In genomic region chr1:61088163-61088840, GRCh38 we compare ENCODE assay signal across 19 cellular contexts. TPM values are rescaled to one million over a fixed set of nuclear protein-coding genes. Genes with fewer than 3 reads are reported as not detected.
DNase-seq lines count a peak whose midpoint lies in the region; ATAC-seq and TF ChIP-seq lines count a peak whose summit lies in the region.
"Had no signal": no experiment of that assay in that cellular context is flagged by ENCODE, and none has a peak within 500 bp of the region (broad histone marks: within the 10 kb centered on the region; RNA-seq: fewer than 3 reads in every experiment).

No MANE protein-coding gene starts in this region.

- no peak for TF ChIP-seq POLR2A in heart left ventricle (IDR thresholded peaks at IDR 0.05)

- no peaks in the 10 kb centered on the region for H3K27me3 ChIP-seq in heart left ventricle
- H3K27me3 ChIP-seq in psoas muscle (ENCODE audit: insufficient read depth in 3 of 3, low read length in 2 of 3): no peaks in the 10 kb centered on the region
- no peaks in the 10 kb centered on the region for H3K27me3 ChIP-seq in tibial artery

- H3K4me1 ChIP-seq in heart left ventricle (peaks cover 6 to 87% (median 61%) of the 10 kb centered on the region in 12 donors), psoas muscle (peaks cover 30% of the 10 kb centered on the region), tibial artery (peaks cover 0 to 74% (median 35%) of the 10 kb centered on the region in 4 donors)

- WGBS in heart left ventricle, 4 donors: 90 to 94% (median 92%) methylated on average over 23 of the region's 23 CpGs
- 36 to 70% (median 40%) methylated on average over 23 of the region's 23 CpGs for WGBS in psoas muscle, 3 donors

- H3K9me3 ChIP-seq in heart left ventricle: no peaks in the 10 kb centered on the region
- no peaks in the 10 kb centered on the region for H3K9me3 ChIP-seq in psoas muscle
- no peaks in the 10 kb centered on the region for H3K9me3 ChIP-seq in tibial artery

- H3K36me3 ChIP-seq in heart left ventricle (peaks cover 0 to 21% (median 13%) of the 10 kb centered on the region in 9 donors), psoas muscle (ENCODE audit: insufficient read depth in 1 of 2, low read depth in 1 of 2) (peaks cover 0 to 9% of the 10 kb centered on the region in 2 donors), tibial artery (peaks cover 8 to 11% (median 11%) of the 10 kb centered on the region in 3 donors)

- H3K4me3 ChIP-seq in heart left ventricle (peak overlapping the region in 2 of 12 donors; percentile 85 to 88), coronary artery (peak overlapping the region; percentile 1), psoas muscle (peak overlapping the region; percentile 90), tibial artery (peak overlapping the region in 1 of 2 donors; percentile 88)
- H3K4me3 ChIP-seq: lung had no signal

- intact Hi-C loops in heart left ventricle (cut with DNase I) (loop anchor here in 7 of 10 donors (2.0 to 10.0 kb wide), 5 partner anchors 36 to 246 kb away; no protein-coding TSS in a partner anchor), Right ventricle myocardium superior (cut with DNase I) (loop anchor here (5.0 kb wide), 1 partner anchor 36 kb away; no protein-coding TSS in a partner anchor), psoas muscle (cut with DNase I) (loop anchor here (5.0 to 10.0 kb wide), 3 partner anchors 36 to 249 kb away; no protein-coding TSS in a partner anchor), tibial artery (cut with DNase I; ENCODE audit: low total_unique reads) (loop anchor here (5.0 to 10.0 kb wide), 3 partner anchors 36 to 246 kb away; no protein-coding TSS in a partner anchor)

- ATAC-seq in heart left ventricle (no peak), Right ventricle myocardium superior (ENCODE audit: poor library complexity) (no peak), psoas muscle (peak in 2 of 4 donors; percentile 16 to 21)
- ATAC-seq: esophagus mucosa; HCT116; natural killer cell; stimulated activated naive CD8-positive, alpha-beta T cell treated with anti-CD3 and anti-CD28 coated beads, Interleukin-15, Interleukin-2, amounts not matched to agents 100 U/mL and 50 U/mL, for 24 hours had no signal

- H3K27ac ChIP-seq in heart left ventricle (peak overlapping the region in 9 of 12 donors; percentile 95 to 98 (median 96)), coronary artery (peak overlapping the region; percentile 24 to 97), psoas muscle (peak overlapping the region; percentile 97), tibial artery (peak overlapping the region; percentile 99)
- H3K27ac ChIP-seq: 22Rv1 had no signal

- TF ChIP-seq CTCF in heart left ventricle (IDR thresholded peaks at IDR 0.05) (no peak), coronary artery (IDR thresholded peaks at IDR 0.05) (no peak), psoas muscle (IDR thresholded peaks at IDR 0.05) (no peak), tibial artery (IDR thresholded peaks at IDR 0.05) (no peak)

- DNase-seq in heart left ventricle (no peak), Right ventricle myocardium superior (no peak), coronary artery (ENCODE audit: low spot score) (no peak), psoas muscle (no peak), tibial artery (no peak), NCI-H2196 treated with DMSO at 0.1 percent for 48 hours (lab: John Stamatoyannopoulos, UW; ENCODE audit: unreplicated experiment) (no peak), NOMO-1 treated with DMSO at 0.1 percent for 48 hours (lab: John Stamatoyannopoulos, UW; ENCODE audit: unreplicated experiment) (no peak), middle frontal gyrus (ENCODE audit: extremely low spot score, low spot score) (no peak)
- DNase-seq: activated naive CD8-positive, alpha-beta T cell treated with anti-CD3 and anti-CD28 coated beads, Interleukin-2, amount 10 ng/mL, durations not matched to agents 7 days and 5 days; immature natural killer cell; natural killer cell; NCI-H187; OCI-M1; stimulated activated naive CD8-positive, alpha-beta T cell treated with anti-CD3 and anti-CD28 coated beads, Interleukin-15, Interleukin-2, amounts not matched to agents 100 U/mL and 50 U/mL, for 24 hours; T-helper 2 cell had no signal

RNA-seq across cellular contexts. Expression of gene NFIA, which starts 5.9 kb away (rescaled TPM):
- 100 to 1,000 TPM in 2 of 9 donors, 10 to 100 TPM in 7; 76.6 to 121 (median 98.5) TPM for total RNA-seq in heart left ventricle
- 10 to 100 TPM; 12.7 to 24.3 TPM for polyA plus RNA-seq in heart left ventricle
- 89.5 TPM for total RNA-seq in Right ventricle myocardium superior
- 10 to 100 TPM; 30.6 to 42.7 (median 42.3) TPM for total RNA-seq in psoas muscle
- 10 to 100 TPM in 1 of 3 donors, 1 to 10 TPM in 2; 4.0 to 11.7 (median 4.2) TPM for polyA plus RNA-seq in psoas muscle
